Comparison of ENCODE assay signal across 11 cellular contexts in the genomic region with DNA sequence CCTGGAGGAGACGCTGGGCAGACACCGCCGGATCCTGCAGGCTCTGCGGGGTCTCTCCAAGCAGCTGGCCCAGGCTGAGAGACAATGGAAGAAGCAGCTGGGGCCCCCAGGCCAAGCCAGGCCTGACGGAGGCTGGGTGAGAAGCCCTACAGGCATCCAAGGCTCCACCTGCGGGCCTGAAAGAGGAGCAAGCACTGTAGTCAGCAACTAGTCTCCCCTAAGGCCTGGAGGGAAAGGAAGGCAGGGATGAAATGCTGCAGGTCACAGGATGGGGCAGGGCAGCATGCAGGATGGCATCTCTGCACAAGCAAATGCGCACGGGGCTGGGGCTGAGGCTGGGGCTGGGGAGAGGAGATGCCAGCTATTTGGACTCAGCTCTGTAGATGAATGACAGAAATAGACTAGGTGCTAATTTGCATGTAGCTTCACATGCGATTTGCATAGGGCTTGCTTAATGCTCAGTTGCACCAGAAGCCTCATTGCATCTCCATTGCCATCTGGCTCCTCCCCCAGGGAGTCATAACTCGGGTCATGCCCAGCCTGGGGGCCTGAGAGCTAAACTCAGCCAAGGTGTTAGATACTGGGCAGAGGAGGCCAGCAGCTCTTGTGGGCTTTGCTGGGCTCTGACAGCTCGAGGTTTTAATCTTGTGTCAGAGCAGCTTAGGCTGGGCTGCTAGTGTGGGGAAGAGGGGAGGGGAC. TPM values are rescaled to one million over a fixed set of nuclear protein-coding genes. Genes with fewer than 3 reads are reported as not detected.
DNase-seq lines count a peak whose midpoint lies in the region; ATAC-seq, FAIRE-seq and TF ChIP-seq lines count a peak whose summit lies in the region.
"Had no signal": no experiment of that assay in that cellular context is flagged by ENCODE, and none has a peak within 500 bp of the region (broad histone marks: within the 10 kb centered on the region; RNA-seq: fewer than 3 reads in every experiment).

No MANE protein-coding gene starts in this region.

- ATAC-seq in GM19328 (IDR thresholded peaks at IDR 0.05; ENCODE audit: unreplicated experiment) (peak; percentile 73), HG03342 (IDR thresholded peaks at IDR 0.05; ENCODE audit: unreplicated experiment) (peak; percentile 84)
- ATAC-seq in activated naive CD4-positive, alpha-beta T cell treated with anti-CD3 and anti-CD28 coated beads, Interleukin-2, amount 50 U/mL, for 72 hours: no peak
- ATAC-seq: activated T-cell treated with anti-CD3 and anti-CD28 coated beads, Interleukin-2, amount 50 U/mL, for 4 hours had no signal

- no peaks in the 10 kb centered on the region for H3K36me3 Mint-ChIP-seq in activated naive CD4-positive, alpha-beta T cell treated with anti-CD3 and anti-CD28 coated beads, Interleukin-2, amount 50 U/mL, for 72 hours

- DNase-seq in GM06990 (ENCODE audit: extremely low read depth, insufficient read length) (peak; percentile 72), amniotic epithelial cell (ENCODE audit: low read depth) (peak; percentile 24), small intestine (no peak), NCI-H2107 (lab: John Stamatoyannopoulos, UW) (no peak), H4 (ENCODE audit: low spot score) (no peak)
- DNase-seq in activated naive CD4-positive, alpha-beta T cell treated with anti-CD3 and anti-CD28 coated beads, Interleukin-2, amount 50 U/mL, for 72 hours (ENCODE audit: low spot score in 2 of 2): no peak
- DNase-seq: activated T-cell treated with anti-CD3 and anti-CD28 coated beads, Interleukin-2, amount 50 U/mL, for 4 hours; upper lobe of left lung had no signal

- TF ChIP-seq CTCF in GM06990 (IDR thresholded peaks at IDR 0.05; ENCODE audit: insufficient read depth, low read length, poor library complexity, severe bottlenecking): peak; percentile 24

- 0 out of 2 replicates have a peak overlapping the region, but pooled peaks have one; percentile 2 for H3K4me3 ChIP-seq in GM06990 (replicated peaks; ENCODE audit: low read depth, low read length)
- H3K4me3 ChIP-seq in small intestine (ENCODE audit: low read depth in 1 of 2, low read length in 2 of 2): no peak overlapping the region
- H3K4me3 ChIP-seq: upper lobe of left lung had no signal

- no peaks in the 10 kb centered on the region for H3K9me3 Mint-ChIP-seq in activated naive CD4-positive, alpha-beta T cell treated with anti-CD3 and anti-CD28 coated beads, Interleukin-2, amount 50 U/mL, for 72 hours
- H3K9me3 Mint-ChIP-seq: activated T-cell treated with anti-CD3 and anti-CD28 coated beads, Interleukin-2, amount 50 U/mL, for 4 hours had no signal

- H3K36me3 ChIP-seq in GM06990 (ENCODE audit: control insufficient read depth, insufficient read depth, low read length) (no peaks in the 10 kb centered on the region), small intestine (ENCODE audit: control insufficient read depth in 2 of 2, insufficient read depth in 2 of 2, low read length in 2 of 2) (no peaks in the 10 kb centered on the region)
- H3K36me3 ChIP-seq: upper lobe of left lung had no signal

- H3K27ac ChIP-seq in small intestine (ENCODE audit: low read depth in 1 of 2, low read length in 1 of 2): no peak overlapping the region
- H3K27ac ChIP-seq: upper lobe of left lung had no signal

- H3K27ac Mint-ChIP-seq in activated naive CD4-positive, alpha-beta T cell treated with anti-CD3 and anti-CD28 coated beads, Interleukin-2, amount 50 U/mL, for 72 hours: no peak overlapping the region

- no peaks in the 10 kb centered on the region for H3K9me3 ChIP-seq in small intestine (ENCODE audit: control insufficient read depth, low read depth)
- H3K9me3 ChIP-seq: upper lobe of left lung had no signal

- H3K27me3 ChIP-seq in GM06990 (replicated peaks; ENCODE audit: control insufficient read depth, insufficient read depth, low read length): no peaks in the 10 kb centered on the region; the same call in none of the 2 replicates
- H3K27me3 ChIP-seq in small intestine (ENCODE audit: control insufficient read depth in 2 of 2, insufficient read depth in 2 of 2, low read length in 2 of 2): no peaks in the 10 kb centered on the region
- H3K27me3 ChIP-seq: upper lobe of left lung had no signal

- 58 to 75% (median 65%) methylated on average over 11 of the region's 11 CpGs for WGBS in small intestine, 3 donors

- FAIRE-seq in small intestine (lab: Jason Lieb, UNC): no peak

- H3K4me1 ChIP-seq in small intestine (ENCODE audit: control insufficient read depth in 2 of 2, insufficient read depth in 1 of 2, low read depth in 1 of 2, low read length in 1 of 2): peaks cover 0 to 3% of the 10 kb centered on the region in 2 donors

RNA-seq across cellular contexts. Expression of a gene that starts 5.2 kb away (rescaled TPM):
- total RNA-seq in activated naive CD4-positive, alpha-beta T cell treated with anti-CD3 and anti-CD28 coated beads, Interleukin-2, amount 50 U/mL, for 72 hours: under 1 TPM in 1 of 2 donors, not detected in 1; 0.25 TPM
- 1 to 10 TPM in 1 of 3 donors, not detected in 2; 1.1 TPM for polyA plus RNA-seq in small intestine
- not detected in 2 replicates for total RNA-seq in H4 (2014; rRNA removed; shearing (Covaris generic))
- total RNA-seq: fibroblast of villous mesenchyme, upper lobe of left lung had no signal

RNA-seq across cellular contexts. Expression of a gene that starts 8.6 kb away (rescaled TPM):
- 1 to 10 TPM in 1 of 2 donors, under 1 TPM in 1; 0.27 to 1.1 TPM for total RNA-seq in activated naive CD4-positive, alpha-beta T cell treated with anti-CD3 and anti-CD28 coated beads, Interleukin-2, amount 50 U/mL, for 72 hours
- under 1 TPM in 1 of 3 donors, not detected in 2; 0.46 TPM for polyA plus RNA-seq in small intestine
- 0.10 TPM in 1 of 2 replicates, not detected in the other for total RNA-seq in H4 (2014; rRNA removed; shearing (Covaris generic))
- total RNA-seq: fibroblast of villous mesenchyme had no signal

RNA-seq across cellular contexts. Expression of a gene that starts 21.7 kb away (rescaled TPM):
- 10 to 100 TPM; 37.6 to 50.3 TPM for total RNA-seq in activated naive CD4-positive, alpha-beta T cell treated with anti-CD3 and anti-CD28 coated beads, Interleukin-2, amount 50 U/mL, for 72 hours
- 100 to 1,000 TPM in 1 of 3 donors, 10 to 100 TPM in 2; 38.2 to 111 (median 71.1) TPM for polyA plus RNA-seq in small intestine
- total RNA-seq in H4 (2014; rRNA removed; shearing (Covaris generic)): 18.2 and 19.7 TPM in 2 replicates

RNA-seq across cellular contexts. Expression of a gene that starts 39.4 kb away (rescaled TPM):
- 100 to 1,000 TPM; 231 to 297 TPM for total RNA-seq in activated naive CD4-positive, alpha-beta T cell treated with anti-CD3 and anti-CD28 coated beads, Interleukin-2, amount 50 U/mL, for 72 hours
- polyA plus RNA-seq in small intestine: 10 to 100 TPM; 39.4 to 76.8 (median 47.4) TPM
- 21.7 and 22.7 TPM in 2 replicates for total RNA-seq in H4 (2014; rRNA removed; shearing (Covaris generic))

RNA-seq across cellular contexts. Expression of a gene that starts 51.9 kb away (rescaled TPM):
- 10 to 100 TPM; 79.5 to 92.7 TPM for total RNA-seq in activated naive CD4-positive, alpha-beta T cell treated with anti-CD3 and anti-CD28 coated beads, Interleukin-2, amount 50 U/mL, for 72 hours
- polyA plus RNA-seq in small intestine: 10 to 100 TPM; 52.3 to 92.3 (median 59.2) TPM
- 14.3 and 21.3 TPM in 2 replicates for total RNA-seq in H4 (2014; rRNA removed; shearing (Covaris generic))

Comparison
In these comparisons a context has a peak if more than half of its experiments do, and no peak if none do; other contexts are left out.
1. DNase-seq: peak in GM06990 (single experiment) and amniotic epithelial cell (single experiment); none in activated naive CD4-positive, alpha-beta T cell treated with anti-CD3 and anti-CD28 coated beads, Interleukin-2, amount 50 U/mL, for 72 hours (0 of 2), small intestine (single experiment), NCI-H2107 (single experiment) and H4 (single experiment).
2. ATAC-seq: peak in GM19328 (single experiment) and HG03342 (single experiment); none in activated naive CD4-positive, alpha-beta T cell treated with anti-CD3 and anti-CD28 coated beads, Interleukin-2, amount 50 U/mL, for 72 hours (0 of 2).